Comparison of ENCODE assay signal across 8 cellular contexts in genomic region chr5:10856646-10857332, GRCh38.
A peak's percentile ranks its signal among the peaks of the same experiment; 100 is the strongest.
DNase-seq lines count a peak whose midpoint lies in the region; ATAC-seq and TF ChIP-seq lines count a peak whose summit lies in the region.

No MANE protein-coding gene starts in this region.

- ATAC-seq in activated naive CD8-positive, alpha-beta T cell treated with anti-CD3 and anti-CD28 coated beads, Interleukin-2, amount 50 U/mL, for 24 hours: no peak
- no peak for ATAC-seq in GM18505 (IDR thresholded peaks at IDR 0.05; ENCODE audit: unreplicated experiment)
- no peak for ATAC-seq in stimulated activated effector memory CD8-positive, alpha-beta T cell treated with anti-CD3 and anti-CD28 coated beads, Interleukin-12 subunit alpha, Interleukin-12 subunit beta, amount 100 ng/mL, for 72 hours

- no peaks in the 10 kb centered on the region for H3K27me3 ChIP-seq in sigmoid colon

- no peak overlapping the region for H3K27ac Mint-ChIP-seq in activated naive CD8-positive, alpha-beta T cell treated with anti-CD3 and anti-CD28 coated beads, Interleukin-2, amount 50 U/mL, for 24 hours
- no peak overlapping the region for H3K27ac Mint-ChIP-seq in stimulated activated effector memory CD8-positive, alpha-beta T cell treated with anti-CD3 and anti-CD28 coated beads, Interleukin-12 subunit alpha, Interleukin-12 subunit beta, amount 100 ng/mL, for 72 hours

- peak; percentile 8 to 30 for DNase-seq in activated CD4-positive, alpha-beta T cell treated with anti-CD3 and anti-CD28 coated beads for 24 hours (ENCODE audit: low read depth in 2 of 2)
- no peak for DNase-seq in activated CD4-positive, alpha-beta T cell treated with anti-CD3 and anti-CD28 coated beads for 1 hour
- DNase-seq in NCI-H1930 (lab: John Stamatoyannopoulos, UW) (peak; percentile 37 to 53), hippocampal formation (lab: John Stamatoyannopoulos, UW) (peak; percentile 60 to 66), sigmoid colon (no peak)
- peak; percentile 53 for DNase-seq in activated naive CD8-positive, alpha-beta T cell treated with anti-CD3 and anti-CD28 coated beads, Interleukin-2, amount 50 U/mL, for 24 hours
- DNase-seq in stimulated activated effector memory CD8-positive, alpha-beta T cell treated with anti-CD3 and anti-CD28 coated beads, Interleukin-12 subunit alpha, Interleukin-12 subunit beta, amount 100 ng/mL, for 72 hours (ENCODE audit: low spot score in 2 of 2): no peak

- H3K4me1 ChIP-seq in sigmoid colon: peaks cover 0 to 22% (median 15%) of the 10 kb centered on the region in 4 donors

- 27 to 43% methylated on average over 16 of the region's 16 CpGs for WGBS in sigmoid colon, 2 donors

- no peak overlapping the region for H3K4me3 Mint-ChIP-seq in activated naive CD8-positive, alpha-beta T cell treated with anti-CD3 and anti-CD28 coated beads, Interleukin-2, amount 50 U/mL, for 24 hours
- H3K4me3 Mint-ChIP-seq in stimulated activated effector memory CD8-positive, alpha-beta T cell treated with anti-CD3 and anti-CD28 coated beads, Interleukin-12 subunit alpha, Interleukin-12 subunit beta, amount 100 ng/mL, for 72 hours: no peak overlapping the region

- no peaks in the 10 kb centered on the region for H3K36me3 ChIP-seq in sigmoid colon

- no peak overlapping the region for H3K27ac ChIP-seq in sigmoid colon

- no peak for TF ChIP-seq EP300 in sigmoid colon (IDR thresholded peaks at IDR 0.05)

- peaks cover 15% of the 10 kb centered on the region for H3K27me3 Mint-ChIP-seq in activated naive CD8-positive, alpha-beta T cell treated with anti-CD3 and anti-CD28 coated beads, Interleukin-2, amount 50 U/mL, for 24 hours

- TF ChIP-seq CTCF in sigmoid colon (IDR thresholded peaks at IDR 0.05): peak; percentile 16 to 70 (median 50)

- H3K4me1 Mint-ChIP-seq in activated naive CD8-positive, alpha-beta T cell treated with anti-CD3 and anti-CD28 coated beads, Interleukin-2, amount 50 U/mL, for 24 hours: no peaks in the 10 kb centered on the region
- H3K4me1 Mint-ChIP-seq in stimulated activated effector memory CD8-positive, alpha-beta T cell treated with anti-CD3 and anti-CD28 coated beads, Interleukin-12 subunit alpha, Interleukin-12 subunit beta, amount 100 ng/mL, for 72 hours: peaks cover 5% of the 10 kb centered on the region

- H3K4me3 ChIP-seq in sigmoid colon: peak overlapping the region in 1 of 4 donors; percentile 14

- TF ChIP-seq POLR2A in sigmoid colon (IDR thresholded peaks at IDR 0.05) (no peak), GM18505 (IDR thresholded peaks at IDR 0.05; ENCODE audit: borderline replicate concordance, extremely low read depth, insufficient read depth, insufficient read length) (no peak)

- no peaks in the 10 kb centered on the region for H3K9me3 ChIP-seq in sigmoid colon

- intact Hi-C loops in sigmoid colon (cut with DNase I): no loop called here

- H3K9me3 Mint-ChIP-seq in activated naive CD8-positive, alpha-beta T cell treated with anti-CD3 and anti-CD28 coated beads, Interleukin-2, amount 50 U/mL, for 24 hours: no peaks in the 10 kb centered on the region
- H3K9me3 Mint-ChIP-seq in stimulated activated effector memory CD8-positive, alpha-beta T cell treated with anti-CD3 and anti-CD28 coated beads, Interleukin-12 subunit alpha, Interleukin-12 subunit beta, amount 100 ng/mL, for 72 hours: no peaks in the 10 kb centered on the region

- no peaks in the 10 kb centered on the region for H3K36me3 Mint-ChIP-seq in activated naive CD8-positive, alpha-beta T cell treated with anti-CD3 and anti-CD28 coated beads, Interleukin-2, amount 50 U/mL, for 24 hours (ENCODE audit: low read depth)
- H3K36me3 Mint-ChIP-seq in stimulated activated effector memory CD8-positive, alpha-beta T cell treated with anti-CD3 and anti-CD28 coated beads, Interleukin-12 subunit alpha, Interleukin-12 subunit beta, amount 100 ng/mL, for 72 hours: no peaks in the 10 kb centered on the region

Comparison
In these comparisons a context has a peak if more than half of its experiments do, and no peak if none do; other contexts are left out.
1. DNase-seq: peak in activated CD4-positive, alpha-beta T cell treated with anti-CD3 and anti-CD28 coated beads for 24 hours (2 of 2), NCI-H1930 (2 of 2), activated naive CD8-positive, alpha-beta T cell treated with anti-CD3 and anti-CD28 coated beads, Interleukin-2, amount 50 U/mL, for 24 hours (single experiment) and hippocampal formation (2 of 2); none in activated CD4-positive, alpha-beta T cell treated with anti-CD3 and anti-CD28 coated beads for 1 hour (single experiment), sigmoid colon (single experiment) and stimulated activated effector memory CD8-positive, alpha-beta T cell treated with anti-CD3 and anti-CD28 coated beads, Interleukin-12 subunit alpha, Interleukin-12 subunit beta, amount 100 ng/mL, for 72 hours (0 of 2).